In genomic region chr10:16436367-16436757, GRCh38 we compare ENCODE assay signal across 8 cellular contexts. TPM values are rescaled to one million over a fixed set of nuclear protein-coding genes. Genes with fewer than 3 reads are reported as not detected.
A peak's percentile ranks its signal among the peaks of the same experiment; 100 is the strongest.
DNase-seq lines count a peak whose midpoint lies in the region; ATAC-seq and TF ChIP-seq lines count a peak whose summit lies in the region.

No MANE protein-coding gene starts in this region.

- no peaks in the 10 kb centered on the region for H3K36me3 ChIP-seq in neuron (ENCODE audit: insufficient read depth, low read length)

- H3K9me3 ChIP-seq in neuron (ENCODE audit: low read length): no peaks in the 10 kb centered on the region

- DNase-seq in activated gamma-delta T cell treated with Interleukin-2 at 50 U/mL for 16 hours: peak; percentile 17
- DNase-seq in activated gamma-delta T cell (lab: John Stamatoyannopoulos, UW): no peak
- peak in 22 of 34 experiments; percentile 2 to 38 (median 12) for DNase-seq in T-cell
- no peak for DNase-seq in epithelial cell of proximal tubule (ENCODE audit: low read depth)
- DNase-seq in Ammon's horn (ENCODE audit: low spot score): no peak
- DNase-seq in COLO668 (lab: John Stamatoyannopoulos, UW; ENCODE audit: unreplicated experiment): no peak

- no peaks in the 10 kb centered on the region for H3K9me3 Mint-ChIP-seq in T-cell

- H3K27ac Mint-ChIP-seq in T-cell: peak overlapping the region; percentile 90

- H3K36me3 Mint-ChIP-seq in T-cell: peaks cover 17% of the 10 kb centered on the region

- peaks cover 44 to 45% (median 45%) of the 10 kb centered on the region in 3 donors for H3K4me1 Mint-ChIP-seq in T-cell

- H3K27me3 Mint-ChIP-seq in T-cell: no peaks in the 10 kb centered on the region

- no peaks in the 10 kb centered on the region for H3K4me1 ChIP-seq in neuron (ENCODE audit: insufficient read depth, low read length)

- ATAC-seq in HG03025 (IDR thresholded peaks at IDR 0.05; ENCODE audit: low FRiP score, unreplicated experiment): peak; percentile 3
- peak; percentile 8 to 28 (median 14) for ATAC-seq in T-cell (replicated peaks in 1 of 4)

- peaks cover 29% of the 10 kb centered on the region for H3K27me3 ChIP-seq in neuron (ENCODE audit: insufficient read depth, low read length)

- POLR2A ChIA-PET in T-cell (lab: Charles Lee): interaction anchor here in 1 of 2 donors (0.6 to 0.8 kb wide), 2 partner anchors 94 to 381 kb away, joined by 4 to 9 read pairs; partner anchors contain the start of gene RSU1

- H3K4me3 ChIP-seq in epithelial cell of proximal tubule (ENCODE audit: low read depth, low read length) (peak overlapping the region; percentile 72), neuron (ENCODE audit: low read length) (peak overlapping the region; percentile 43)

- H2AFZ ChIP-seq in neuron (ENCODE audit: low read depth, low read length): no peak overlapping the region

- TF ChIP-seq CTCF in epithelial cell of proximal tubule (conservative IDR thresholded peaks at IDR 0.05; ENCODE audit: low read depth, low read length): no peak

- peak overlapping the region; percentile 85 to 91 (median 87) for H3K4me3 Mint-ChIP-seq in T-cell

- CTCF ChIA-PET in T-cell (lab: Charles Lee): interaction anchor here in 1 of 2 donors (0.7 kb wide), 1 partner anchor 557 kb away, joined by 7 read pairs; no protein-coding TSS in a partner anchor

RNA-seq across cellular contexts. Expression of gene PTER, which starts 0.4 kb away (rescaled TPM):
- total RNA-seq in T-cell (10 to 100 TPM; 12.9 to 18.6 (median 16.7) TPM), epithelial cell of proximal tubule (9.7 and 15.3 TPM in 2 replicates)

Comparison
In these comparisons a context has a peak if more than half of its experiments do, and no peak if none do; other contexts are left out.
1. DNase-seq: peak in activated gamma-delta T cell treated with Interleukin-2 at 50 U/mL for 16 hours (single experiment) and T-cell (22 of 34); none in activated gamma-delta T cell (single experiment), epithelial cell of proximal tubule (single experiment), Ammon's horn (single experiment) and COLO668 (single experiment).